In genomic region chr12:103434165-103435105, GRCh38 we compare ENCODE assay signal across 7 cellular contexts.
A peak's percentile ranks its signal among the peaks of the same experiment; 100 is the strongest.
DNase-seq lines count a peak whose midpoint lies in the region; ATAC-seq and TF ChIP-seq lines count a peak whose summit lies in the region.
"Not testable (repeated sequence)": the region's sequence is repeated elsewhere in the genome, so short reads cannot be mapped to it uniquely, and the experiment has no call there.

No MANE protein-coding gene starts in this region.

- peak overlapping the region; percentile 64 for H3K27ac Mint-ChIP-seq in activated CD8-positive, alpha-beta T cell treated with anti-CD3 and anti-CD28 coated beads, Interleukin-2, amount 10 ng/mL, durations not matched to agents 7 days and 5 days
- peak overlapping the region; percentile 68 for H3K27ac Mint-ChIP-seq in activated naive CD8-positive, alpha-beta T cell treated with anti-CD3 and anti-CD28 coated beads, Interleukin-2, amount 50 U/mL, for 24 hours
- peak overlapping the region; percentile 96 for H3K27ac Mint-ChIP-seq in neural crest cell (ENCODE audit: unreplicated experiment)

- not testable (repeated sequence) for H3K36me3 ChIP-seq in KOPT-K1 (ENCODE audit: insufficient read depth, low read length); iPS-18a (ENCODE audit: control insufficient read depth, low read depth, low read length)

- DNase-seq in DMS53 treated with DMSO at 0.1 percent for 48 hours (lab: John Stamatoyannopoulos, UW; ENCODE audit: unreplicated experiment) (peak; percentile 71), T follicular helper cell (ENCODE audit: low read depth) (peak; percentile 15)
- DNase-seq in activated CD8-positive, alpha-beta T cell treated with anti-CD3 and anti-CD28 coated beads, Interleukin-2, amount 10 ng/mL, durations not matched to agents 7 days and 5 days: peak; percentile 33
- DNase-seq in activated naive CD8-positive, alpha-beta T cell treated with anti-CD3 and anti-CD28 coated beads, Interleukin-2, amount 50 U/mL, for 24 hours; neural crest cell (ENCODE audit: low read depth, low spot score): not testable (repeated sequence)

- H3K9ac ChIP-seq in iPS-18a (ENCODE audit: low read length): not testable (repeated sequence)

- not testable (repeated sequence) for H3K9me3 ChIP-seq in KOPT-K1 (ENCODE audit: insufficient read depth, low read length, poor library complexity, severe bottlenecking); iPS-18a (ENCODE audit: control insufficient read depth, low read depth, low read length)

- TF ChIP-seq CTCF in neural crest cell (conservative IDR thresholded peaks at IDR 0.05): not testable (repeated sequence)

- H3K27me3 ChIP-seq in iPS-18a (ENCODE audit: control insufficient read depth, insufficient read depth, low read length): not testable (repeated sequence)

- peak overlapping the region; percentile 30 for H3K4me3 ChIP-seq in iPS-18a (ENCODE audit: low read length)

- peak overlapping the region; percentile 9 for H3K27ac ChIP-seq in KOPT-K1 (ENCODE audit: low read depth, low read length, poor library complexity, severe bottlenecking)
- H3K27ac ChIP-seq in iPS-18a (ENCODE audit: low read length): not testable (repeated sequence)

- peak overlapping the region; percentile 50 for H3K4me3 Mint-ChIP-seq in activated CD8-positive, alpha-beta T cell treated with anti-CD3 and anti-CD28 coated beads, Interleukin-2, amount 10 ng/mL, durations not matched to agents 7 days and 5 days
- H3K4me3 Mint-ChIP-seq in activated naive CD8-positive, alpha-beta T cell treated with anti-CD3 and anti-CD28 coated beads, Interleukin-2, amount 50 U/mL, for 24 hours: peak overlapping the region; percentile 71
- H3K4me3 Mint-ChIP-seq in neural crest cell: peak overlapping the region; percentile 86

- ATAC-seq in activated CD8-positive, alpha-beta T cell treated with anti-CD3 and anti-CD28 coated beads, Interleukin-2, amount 10 ng/mL, durations not matched to agents 7 days and 5 days: peak; percentile 36
- peak; percentile 54 for ATAC-seq in activated naive CD8-positive, alpha-beta T cell treated with anti-CD3 and anti-CD28 coated beads, Interleukin-2, amount 50 U/mL, for 24 hours

- peaks cover 12% of the 10 kb centered on the region for H3K4me1 Mint-ChIP-seq in activated CD8-positive, alpha-beta T cell treated with anti-CD3 and anti-CD28 coated beads, Interleukin-2, amount 10 ng/mL, durations not matched to agents 7 days and 5 days (ENCODE audit: low read depth)
- peaks cover 19% of the 10 kb centered on the region for H3K4me1 Mint-ChIP-seq in activated naive CD8-positive, alpha-beta T cell treated with anti-CD3 and anti-CD28 coated beads, Interleukin-2, amount 50 U/mL, for 24 hours
- H3K4me1 Mint-ChIP-seq in neural crest cell: peaks cover 14% of the 10 kb centered on the region

- H3K27me3 Mint-ChIP-seq in activated CD8-positive, alpha-beta T cell treated with anti-CD3 and anti-CD28 coated beads, Interleukin-2, amount 10 ng/mL, durations not matched to agents 7 days and 5 days (ENCODE audit: low read depth); activated naive CD8-positive, alpha-beta T cell treated with anti-CD3 and anti-CD28 coated beads, Interleukin-2, amount 50 U/mL, for 24 hours: not testable (repeated sequence)
- H3K27me3 Mint-ChIP-seq in neural crest cell (ENCODE audit: low read depth): peaks cover 17% of the 10 kb centered on the region

- not testable (repeated sequence) for H3K4me1 ChIP-seq in iPS-18a (ENCODE audit: control insufficient read depth, low read depth, low read length)

- POLR2A ChIA-PET in activated CD8-positive, alpha-beta T cell treated with anti-CD3 and anti-CD28 coated beads, Interleukin-2, amount 10 ng/mL, durations not matched to agents 7 days and 5 days (lab: Charles Lee): not testable (repeated sequence)

- peaks cover 12% of the 10 kb centered on the region for H3K36me3 Mint-ChIP-seq in activated CD8-positive, alpha-beta T cell treated with anti-CD3 and anti-CD28 coated beads, Interleukin-2, amount 10 ng/mL, durations not matched to agents 7 days and 5 days (ENCODE audit: low read depth)
- peaks cover 14% of the 10 kb centered on the region for H3K36me3 Mint-ChIP-seq in activated naive CD8-positive, alpha-beta T cell treated with anti-CD3 and anti-CD28 coated beads, Interleukin-2, amount 50 U/mL, for 24 hours (ENCODE audit: low read depth)
- peaks cover 15% of the 10 kb centered on the region for H3K36me3 Mint-ChIP-seq in neural crest cell (ENCODE audit: low read depth)

- CTCF ChIA-PET in activated CD8-positive, alpha-beta T cell treated with anti-CD3 and anti-CD28 coated beads, Interleukin-2, amount 10 ng/mL, durations not matched to agents 7 days and 5 days (lab: Charles Lee): not testable (repeated sequence)

- peaks cover 14% of the 10 kb centered on the region for H3K9me3 Mint-ChIP-seq in activated CD8-positive, alpha-beta T cell treated with anti-CD3 and anti-CD28 coated beads, Interleukin-2, amount 10 ng/mL, durations not matched to agents 7 days and 5 days (ENCODE audit: insufficient read depth)
- peaks cover 25% of the 10 kb centered on the region for H3K9me3 Mint-ChIP-seq in activated naive CD8-positive, alpha-beta T cell treated with anti-CD3 and anti-CD28 coated beads, Interleukin-2, amount 50 U/mL, for 24 hours
- H3K9me3 Mint-ChIP-seq in neural crest cell: not testable (repeated sequence)
